ENCODE assay signal across 2 cellular contexts in the genomic region with DNA sequence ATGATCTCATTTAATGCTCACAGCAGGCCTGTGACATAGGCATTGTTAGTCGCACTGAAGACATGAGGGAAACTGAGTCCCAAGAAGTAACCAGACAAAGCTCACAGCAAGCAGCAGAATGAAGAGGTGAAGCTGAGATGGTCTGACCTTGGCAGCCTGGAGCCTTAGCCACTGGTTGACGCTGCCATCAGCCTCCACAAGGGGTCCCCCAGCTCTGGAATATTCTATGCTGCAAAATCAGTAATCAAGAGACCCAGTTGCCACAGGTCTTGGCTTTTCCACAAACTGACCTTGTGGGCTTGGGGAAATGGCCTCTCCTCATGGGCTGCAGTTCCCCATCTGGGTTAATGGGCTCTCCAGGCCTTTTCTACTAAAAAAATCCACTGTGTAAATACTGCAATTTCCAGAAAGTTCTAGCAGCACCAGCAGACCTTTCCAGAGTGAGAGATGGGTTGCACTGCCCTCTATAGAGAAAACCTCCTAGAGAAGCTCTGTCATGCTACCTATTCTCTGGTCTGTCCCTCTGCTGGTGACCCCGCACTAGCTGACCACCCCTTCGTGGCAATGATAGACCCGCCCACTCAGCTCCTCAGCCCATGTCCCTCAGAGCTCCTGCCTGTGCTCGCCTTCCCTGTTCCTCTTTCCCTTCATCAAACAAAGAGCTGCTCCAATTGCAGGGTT.
TF ChIP-seq lines count a peak whose summit lies in the region.

No MANE protein-coding gene starts in this region.

TF ChIP-seq in A549, 52 proteins besides CTCF, POLR2A, EP300 and RAD21:
- no peak for TF ChIP-seq RFX5 (IDR thresholded peaks at IDR 0.05)
- no peak for TF ChIP-seq SMC3 (IDR thresholded peaks at IDR 0.05)
- TF ChIP-seq CHD2 (IDR thresholded peaks at IDR 0.05; ENCODE audit: low read length, partially characterized antibody) = no peak
- TF ChIP-seq, protein P1, sequence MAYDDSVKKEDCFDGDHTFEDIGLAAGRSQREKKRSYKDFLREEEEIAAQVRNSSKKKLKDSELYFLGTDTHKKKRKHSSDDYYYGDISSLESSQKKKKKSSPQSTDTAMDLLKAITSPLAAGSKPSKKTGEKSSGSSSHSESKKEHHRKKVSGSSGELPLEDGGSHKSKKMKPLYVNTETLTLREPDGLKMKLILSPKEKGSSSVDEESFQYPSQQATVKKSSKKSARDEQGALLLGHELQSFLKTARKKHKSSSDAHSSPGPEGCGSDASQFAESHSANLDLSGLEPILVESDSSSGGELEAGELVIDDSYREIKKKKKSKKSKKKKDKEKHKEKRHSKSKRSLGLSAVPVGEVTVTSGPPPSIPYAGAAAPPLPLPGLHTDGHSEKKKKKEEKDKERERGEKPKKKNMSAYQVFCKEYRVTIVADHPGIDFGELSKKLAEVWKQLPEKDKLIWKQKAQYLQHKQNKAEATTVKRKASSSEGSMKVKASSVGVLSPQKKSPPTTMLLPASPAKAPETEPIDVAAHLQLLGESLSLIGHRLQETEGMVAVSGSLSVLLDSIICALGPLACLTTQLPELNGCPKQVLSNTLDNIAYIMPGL (CRISPR knock-in tag; IDR thresholded peaks at IDR 0.05; ENCODE audit: borderline replicate concordance) = no peak
- TF ChIP-seq RCOR1 (IDR thresholded peaks at IDR 0.05; ENCODE audit: low read depth, low read length) = no peak
- TF ChIP-seq FOSB (CRISPR knock-in tag; IDR thresholded peaks at IDR 0.05) = no peak
- no peak for TF ChIP-seq KDM5A (IDR thresholded peaks at IDR 0.05)
- TF ChIP-seq RARB (CRISPR knock-in tag; IDR thresholded peaks at IDR 0.05) = no peak
- TF ChIP-seq CBX8 (IDR thresholded peaks at IDR 0.05) = no peak

TF ChIP-seq in K562, 482 proteins besides CTCF, POLR2A, EP300 and RAD21:
- TF ChIP-seq YBX1 (IDR thresholded peaks at IDR 0.05) (no peak), ZFPM2 (CRISPR knock-in tag; IDR thresholded peaks at IDR 0.05) (no peak), SRF (CRISPR knock-in tag; IDR thresholded peaks at IDR 0.05) (no peak), ZBTB7A (IDR thresholded peaks at IDR 0.05; ENCODE audit: borderline replicate concordance, control insufficient read depth, low read depth, low read length) (no peak), ZNF324 (CRISPR knock-in tag; IDR thresholded peaks at IDR 0.05) (no peak), GTF2E2 (tag; IDR thresholded peaks at IDR 0.05) (no peak), NR2C1 (IDR thresholded peaks at IDR 0.05) (0 out of 2 replicates have a peak, but pooled peaks have one; percentile 24), NR2C1 (tag; IDR thresholded peaks at IDR 0.05) (0 out of 2 replicates have a peak, but pooled peaks have one; percentile 16), SMARCB1 (IDR thresholded peaks at IDR 0.05; ENCODE audit: insufficient read length, low read depth) (no peak), POLR2AphosphoS2 (IDR thresholded peaks at IDR 0.05; ENCODE audit: low read length) (no peak), ZNF778 (CRISPR knock-in tag; IDR thresholded peaks at IDR 0.05) (no peak), COPS2 (conservative IDR thresholded peaks at IDR 0.05) (no peak), CBFA2T2 (conservative IDR thresholded peaks at IDR 0.05) (no peak), JUN (IDR thresholded peaks at IDR 0.05; ENCODE audit: borderline replicate concordance, low read depth, low read length) (no peak), JUN (CRISPR knock-in tag; IDR thresholded peaks at IDR 0.05; ENCODE audit: borderline replicate concordance) (no peak), SMC3 (conservative IDR thresholded peaks at IDR 0.05; ENCODE audit: insufficient read depth, low read depth, low read length) (0 out of 2 replicates have a peak, but pooled peaks have one; percentile 21), BRCA1 (IDR thresholded peaks at IDR 0.05) (no peak), BRCA1 (CRISPR knock-in tag; IDR thresholded peaks at IDR 0.05) (no peak), MAFF (IDR thresholded peaks at IDR 0.05; ENCODE audit: low read length) (no peak), ETV6 (IDR thresholded peaks at IDR 0.05; ENCODE audit: borderline replicate concordance in 1 of 2, low read depth in 2 of 2, low read length in 1 of 2) (no peak), ETV6 (CRISPR knock-in tag; IDR thresholded peaks at IDR 0.05; ENCODE audit: borderline replicate concordance) (no peak), ADNP (tag; IDR thresholded peaks at IDR 0.05) (no peak)
- TF ChIP-seq, protein P2, sequence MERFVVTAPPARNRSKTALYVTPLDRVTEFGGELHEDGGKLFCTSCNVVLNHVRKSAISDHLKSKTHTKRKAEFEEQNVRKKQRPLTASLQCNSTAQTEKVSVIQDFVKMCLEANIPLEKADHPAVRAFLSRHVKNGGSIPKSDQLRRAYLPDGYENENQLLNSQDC (CRISPR knock-in tag; IDR thresholded peaks at IDR 0.05) = no peak
- TF ChIP-seq, protein P3, sequence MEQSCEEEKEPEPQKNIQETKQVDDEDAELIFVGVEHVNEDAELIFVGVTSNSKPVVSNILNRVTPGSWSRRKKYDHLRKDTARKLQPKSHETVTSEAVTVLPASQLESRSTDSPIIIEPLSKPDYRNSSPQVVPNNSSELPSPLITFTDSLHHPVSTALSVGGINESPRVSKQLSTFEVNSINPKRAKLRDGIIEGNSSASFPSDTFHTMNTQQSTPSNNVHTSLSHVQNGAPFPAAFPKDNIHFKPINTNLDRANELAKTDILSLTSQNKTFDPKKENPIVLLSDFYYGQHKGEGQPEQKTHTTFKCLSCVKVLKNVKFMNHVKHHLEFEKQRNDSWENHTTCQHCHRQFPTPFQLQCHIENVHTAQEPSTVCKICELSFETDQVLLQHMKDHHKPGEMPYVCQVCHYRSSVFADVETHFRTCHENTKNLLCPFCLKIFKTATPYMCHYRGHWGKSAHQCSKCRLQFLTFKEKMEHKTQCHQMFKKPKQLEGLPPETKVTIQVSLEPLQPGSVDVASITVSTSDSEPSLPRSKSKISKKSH (CRISPR knock-in tag; IDR thresholded peaks at IDR 0.05) = no peak
- TF ChIP-seq, protein P4, sequence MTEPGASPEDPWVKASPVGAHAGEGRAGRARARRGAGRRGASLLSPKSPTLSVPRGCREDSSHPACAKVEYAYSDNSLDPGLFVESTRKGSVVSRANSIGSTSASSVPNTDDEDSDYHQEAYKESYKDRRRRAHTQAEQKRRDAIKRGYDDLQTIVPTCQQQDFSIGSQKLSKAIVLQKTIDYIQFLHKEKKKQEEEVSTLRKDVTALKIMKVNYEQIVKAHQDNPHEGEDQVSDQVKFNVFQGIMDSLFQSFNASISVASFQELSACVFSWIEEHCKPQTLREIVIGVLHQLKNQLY (CRISPR knock-in tag; conservative IDR thresholded peaks at IDR 0.05) = no peak
- TF ChIP-seq, protein P5, sequence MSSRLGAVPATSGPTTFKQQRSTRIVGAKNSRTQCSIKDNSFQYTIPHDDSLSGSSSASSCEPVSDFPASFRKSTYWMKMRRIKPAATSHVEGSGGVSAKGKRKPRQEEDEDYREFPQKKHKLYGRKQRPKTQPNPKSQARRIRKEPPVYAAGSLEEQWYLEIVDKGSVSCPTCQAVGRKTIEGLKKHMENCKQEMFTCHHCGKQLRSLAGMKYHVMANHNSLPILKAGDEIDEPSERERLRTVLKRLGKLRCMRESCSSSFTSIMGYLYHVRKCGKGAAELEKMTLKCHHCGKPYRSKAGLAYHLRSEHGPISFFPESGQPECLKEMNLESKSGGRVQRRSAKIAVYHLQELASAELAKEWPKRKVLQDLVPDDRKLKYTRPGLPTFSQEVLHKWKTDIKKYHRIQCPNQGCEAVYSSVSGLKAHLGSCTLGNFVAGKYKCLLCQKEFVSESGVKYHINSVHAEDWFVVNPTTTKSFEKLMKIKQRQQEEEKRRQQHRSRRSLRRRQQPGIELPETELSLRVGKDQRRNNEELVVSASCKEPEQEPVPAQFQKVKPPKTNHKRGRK (tag; IDR thresholded peaks at IDR 0.05) = no peak
- TF ChIP-seq, protein P6, sequence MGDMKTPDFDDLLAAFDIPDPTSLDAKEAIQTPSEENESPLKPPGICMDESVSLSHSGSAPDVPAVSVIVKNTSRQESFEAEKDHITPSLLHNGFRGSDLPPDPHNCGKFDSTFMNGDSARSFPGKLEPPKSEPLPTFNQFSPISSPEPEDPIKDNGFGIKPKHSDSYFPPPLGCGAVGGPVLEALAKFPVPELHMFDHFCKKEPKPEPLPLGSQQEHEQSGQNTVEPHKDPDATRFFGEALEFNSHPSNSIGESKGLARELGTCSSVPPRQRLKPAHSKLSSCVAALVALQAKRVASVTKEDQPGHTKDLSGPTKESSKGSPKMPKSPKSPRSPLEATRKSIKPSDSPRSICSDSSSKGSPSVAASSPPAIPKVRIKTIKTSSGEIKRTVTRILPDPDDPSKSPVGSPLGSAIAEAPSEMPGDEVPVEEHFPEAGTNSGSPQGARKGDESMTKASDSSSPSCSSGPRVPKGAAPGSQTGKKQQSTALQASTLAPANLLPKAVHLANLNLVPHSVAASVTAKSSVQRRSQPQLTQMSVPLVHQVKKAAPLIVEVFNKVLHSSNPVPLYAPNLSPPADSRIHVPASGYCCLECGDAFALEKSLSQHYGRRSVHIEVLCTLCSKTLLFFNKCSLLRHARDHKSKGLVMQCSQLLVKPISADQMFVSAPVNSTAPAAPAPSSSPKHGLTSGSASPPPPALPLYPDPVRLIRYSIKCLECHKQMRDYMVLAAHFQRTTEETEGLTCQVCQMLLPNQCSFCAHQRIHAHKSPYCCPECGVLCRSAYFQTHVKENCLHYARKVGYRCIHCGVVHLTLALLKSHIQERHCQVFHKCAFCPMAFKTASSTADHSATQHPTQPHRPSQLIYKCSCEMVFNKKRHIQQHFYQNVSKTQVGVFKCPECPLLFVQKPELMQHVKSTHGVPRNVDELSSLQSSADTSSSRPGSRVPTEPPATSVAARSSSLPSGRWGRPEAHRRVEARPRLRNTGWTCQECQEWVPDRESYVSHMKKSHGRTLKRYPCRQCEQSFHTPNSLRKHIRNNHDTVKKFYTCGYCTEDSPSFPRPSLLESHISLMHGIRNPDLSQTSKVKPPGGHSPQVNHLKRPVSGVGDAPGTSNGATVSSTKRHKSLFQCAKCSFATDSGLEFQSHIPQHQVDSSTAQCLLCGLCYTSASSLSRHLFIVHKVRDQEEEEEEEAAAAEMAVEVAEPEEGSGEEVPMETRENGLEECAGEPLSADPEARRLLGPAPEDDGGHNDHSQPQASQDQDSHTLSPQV (IDR thresholded peaks at IDR 0.05) = no peak
- TF ChIP-seq, protein P7, sequence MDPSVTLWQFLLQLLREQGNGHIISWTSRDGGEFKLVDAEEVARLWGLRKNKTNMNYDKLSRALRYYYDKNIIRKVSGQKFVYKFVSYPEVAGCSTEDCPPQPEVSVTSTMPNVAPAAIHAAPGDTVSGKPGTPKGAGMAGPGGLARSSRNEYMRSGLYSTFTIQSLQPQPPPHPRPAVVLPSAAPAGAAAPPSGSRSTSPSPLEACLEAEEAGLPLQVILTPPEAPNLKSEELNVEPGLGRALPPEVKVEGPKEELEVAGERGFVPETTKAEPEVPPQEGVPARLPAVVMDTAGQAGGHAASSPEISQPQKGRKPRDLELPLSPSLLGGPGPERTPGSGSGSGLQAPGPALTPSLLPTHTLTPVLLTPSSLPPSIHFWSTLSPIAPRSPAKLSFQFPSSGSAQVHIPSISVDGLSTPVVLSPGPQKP (CRISPR knock-in tag; IDR thresholded peaks at IDR 0.05) = no peak
- TF ChIP-seq, protein P8, sequence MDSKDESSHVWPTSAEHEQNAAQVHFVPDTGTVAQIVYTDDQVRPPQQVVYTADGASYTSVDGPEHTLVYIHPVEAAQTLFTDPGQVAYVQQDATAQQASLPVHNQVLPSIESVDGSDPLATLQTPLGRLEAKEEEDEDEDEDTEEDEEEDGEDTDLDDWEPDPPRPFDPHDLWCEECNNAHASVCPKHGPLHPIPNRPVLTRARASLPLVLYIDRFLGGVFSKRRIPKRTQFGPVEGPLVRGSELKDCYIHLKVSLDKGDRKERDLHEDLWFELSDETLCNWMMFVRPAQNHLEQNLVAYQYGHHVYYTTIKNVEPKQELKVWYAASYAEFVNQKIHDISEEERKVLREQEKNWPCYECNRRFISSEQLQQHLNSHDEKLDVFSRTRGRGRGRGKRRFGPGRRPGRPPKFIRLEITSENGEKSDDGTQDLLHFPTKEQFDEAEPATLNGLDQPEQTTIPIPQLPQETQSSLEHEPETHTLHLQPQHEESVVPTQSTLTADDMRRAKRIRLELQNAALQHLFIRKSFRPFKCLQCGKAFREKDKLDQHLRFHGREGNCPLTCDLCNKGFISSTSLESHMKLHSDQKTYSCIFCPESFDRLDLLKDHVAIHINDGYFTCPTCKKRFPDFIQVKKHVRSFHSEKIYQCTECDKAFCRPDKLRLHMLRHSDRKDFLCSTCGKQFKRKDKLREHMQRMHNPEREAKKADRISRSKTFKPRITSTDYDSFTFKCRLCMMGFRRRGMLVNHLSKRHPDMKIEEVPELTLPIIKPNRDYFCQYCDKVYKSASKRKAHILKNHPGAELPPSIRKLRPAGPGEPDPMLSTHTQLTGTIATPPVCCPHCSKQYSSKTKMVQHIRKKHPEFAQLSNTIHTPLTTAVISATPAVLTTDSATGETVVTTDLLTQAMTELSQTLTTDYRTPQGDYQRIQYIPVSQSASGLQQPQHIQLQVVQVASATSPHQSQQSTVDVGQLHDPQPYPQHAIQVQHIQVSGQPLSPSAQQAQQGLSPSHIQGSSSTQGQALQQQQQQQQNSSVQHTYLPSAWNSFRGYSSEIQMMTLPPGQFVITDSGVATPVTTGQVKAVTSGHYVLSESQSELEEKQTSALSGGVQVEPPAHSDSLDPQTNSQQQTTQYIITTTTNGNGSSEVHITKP (IDR thresholded peaks at IDR 0.05; ENCODE audit: partially characterized antibody) = no peak
- TF ChIP-seq, protein P9, sequence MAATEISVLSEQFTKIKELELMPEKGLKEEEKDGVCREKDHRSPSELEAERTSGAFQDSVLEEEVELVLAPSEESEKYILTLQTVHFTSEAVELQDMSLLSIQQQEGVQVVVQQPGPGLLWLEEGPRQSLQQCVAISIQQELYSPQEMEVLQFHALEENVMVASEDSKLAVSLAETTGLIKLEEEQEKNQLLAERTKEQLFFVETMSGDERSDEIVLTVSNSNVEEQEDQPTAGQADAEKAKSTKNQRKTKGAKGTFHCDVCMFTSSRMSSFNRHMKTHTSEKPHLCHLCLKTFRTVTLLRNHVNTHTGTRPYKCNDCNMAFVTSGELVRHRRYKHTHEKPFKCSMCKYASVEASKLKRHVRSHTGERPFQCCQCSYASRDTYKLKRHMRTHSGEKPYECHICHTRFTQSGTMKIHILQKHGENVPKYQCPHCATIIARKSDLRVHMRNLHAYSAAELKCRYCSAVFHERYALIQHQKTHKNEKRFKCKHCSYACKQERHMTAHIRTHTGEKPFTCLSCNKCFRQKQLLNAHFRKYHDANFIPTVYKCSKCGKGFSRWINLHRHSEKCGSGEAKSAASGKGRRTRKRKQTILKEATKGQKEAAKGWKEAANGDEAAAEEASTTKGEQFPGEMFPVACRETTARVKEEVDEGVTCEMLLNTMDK (IDR thresholded peaks at IDR 0.05; ENCODE audit: borderline replicate concordance, insufficient read depth, low read depth, low read length, poor library complexity, severe bottlenecking) = peak; percentile 68
